Comparison of ENCODE assay signal across 16 cellular contexts in the genomic region with DNA sequence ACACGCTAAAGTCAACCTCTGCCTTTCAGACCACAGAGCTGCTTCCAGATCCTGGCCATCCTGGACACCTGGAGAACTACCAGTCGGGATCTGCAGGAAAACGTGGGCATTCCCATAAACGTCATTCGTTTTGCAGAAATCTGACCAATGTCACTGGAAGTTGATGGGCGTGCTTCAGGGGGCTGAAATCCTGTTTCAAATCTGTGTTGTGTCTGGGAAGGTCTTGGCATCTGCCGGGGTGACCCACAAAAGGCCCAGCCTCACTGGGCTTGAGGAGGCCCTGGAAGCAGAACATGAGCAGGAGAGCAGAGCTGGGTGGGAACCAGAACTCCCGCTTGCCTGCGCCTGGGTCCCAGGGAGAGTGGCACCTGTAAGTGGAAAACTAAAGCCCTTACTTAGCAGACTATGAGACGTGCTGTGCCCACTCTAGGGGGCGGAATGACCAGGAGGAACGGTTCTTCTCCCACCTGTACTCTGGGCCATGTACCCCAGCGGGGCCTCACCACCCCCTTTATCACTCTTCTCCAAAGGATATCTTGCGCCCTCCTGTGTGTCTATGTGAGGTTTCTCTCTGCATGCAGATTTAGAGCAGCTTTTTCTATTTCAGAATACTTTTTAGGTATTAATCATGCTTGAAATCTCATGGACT.
"Had no signal": no experiment of that assay in that cellular context is flagged by ENCODE, and none has a peak within 500 bp of the region (broad histone marks: within the 10 kb centered on the region; RNA-seq: fewer than 3 reads in every experiment).

No MANE protein-coding gene starts in this region.

- DNase-seq: activated CD4-positive, alpha-beta T cell treated with anti-CD3 and anti-CD28 coated beads, Interleukin-2, amount 10 ng/mL, durations not matched to agents 7 days and 5 days; activated CD4-positive, CD25-positive, alpha-beta regulatory T cell; activated CD8-positive, alpha-beta memory T cell treated with anti-CD3 and anti-CD28 coated beads for 24 hours; activated T-cell treated with anti-CD3 and anti-CD28 coated beads for 4 hours; central memory CD4-positive, alpha-beta T cell; effector memory CD4-positive, alpha-beta T cell; naive thymus-derived CD4-positive, alpha-beta T cell; sigmoid colon; stimulated activated naive CD4-positive, alpha-beta T cell; substantia nigra; T-helper 17 cell; transverse colon had no signal

- ATAC-seq: activated T-helper 17 cell treated with anti-CD3 and anti-CD28 coated beads, Interleukin-2, amount 50 U/mL, for 72 hours; gastroesophageal sphincter; naive thymus-derived CD4-positive, alpha-beta T cell; T-helper 17 cell had no signal

- H3K27me3 ChIP-seq: gastroesophageal sphincter, sigmoid colon, transverse colon had no signal

- H3K27me3 Mint-ChIP-seq: activated CD4-positive, alpha-beta T cell treated with anti-CD3 and anti-CD28 coated beads, Interleukin-2, amount 10 ng/mL, durations not matched to agents 7 days and 5 days; activated naive CD4-positive, alpha-beta T cell treated with anti-CD3 and anti-CD28 coated beads, Interleukin-2, amount 50 U/mL, for 24 hours; activated T-helper 17 cell treated with anti-CD3 and anti-CD28 coated beads, Interleukin-2, amount 50 U/mL, for 72 hours; naive thymus-derived CD4-positive, alpha-beta T cell; T-helper 17 cell had no signal

- H3K9me3 ChIP-seq: gastroesophageal sphincter, prostate gland, sigmoid colon, transverse colon had no signal

- H3K4me3 Mint-ChIP-seq: activated CD4-positive, alpha-beta T cell treated with anti-CD3 and anti-CD28 coated beads, Interleukin-2, amount 10 ng/mL, durations not matched to agents 7 days and 5 days; activated naive CD4-positive, alpha-beta T cell treated with anti-CD3 and anti-CD28 coated beads, Interleukin-2, amount 50 U/mL, for 24 hours; activated T-helper 17 cell treated with anti-CD3 and anti-CD28 coated beads, Interleukin-2, amount 50 U/mL, for 72 hours; naive thymus-derived CD4-positive, alpha-beta T cell; T-helper 17 cell had no signal

- H3K27ac Mint-ChIP-seq: activated CD4-positive, alpha-beta T cell treated with anti-CD3 and anti-CD28 coated beads, Interleukin-2, amount 10 ng/mL, durations not matched to agents 7 days and 5 days; activated naive CD4-positive, alpha-beta T cell treated with anti-CD3 and anti-CD28 coated beads, Interleukin-2, amount 50 U/mL, for 24 hours; activated T-helper 17 cell treated with anti-CD3 and anti-CD28 coated beads, Interleukin-2, amount 50 U/mL, for 72 hours; T-helper 17 cell had no signal

- H3K9me3 Mint-ChIP-seq: activated CD4-positive, alpha-beta T cell treated with anti-CD3 and anti-CD28 coated beads, Interleukin-2, amount 10 ng/mL, durations not matched to agents 7 days and 5 days; activated naive CD4-positive, alpha-beta T cell treated with anti-CD3 and anti-CD28 coated beads, Interleukin-2, amount 50 U/mL, for 24 hours; activated T-helper 17 cell treated with anti-CD3 and anti-CD28 coated beads, Interleukin-2, amount 50 U/mL, for 72 hours; naive thymus-derived CD4-positive, alpha-beta T cell had no signal

- H3K36me3 ChIP-seq: prostate gland, sigmoid colon, transverse colon had no signal

- H3K4me3 ChIP-seq: gastroesophageal sphincter, prostate gland, sigmoid colon, transverse colon had no signal

- H3K36me3 Mint-ChIP-seq: activated naive CD4-positive, alpha-beta T cell treated with anti-CD3 and anti-CD28 coated beads, Interleukin-2, amount 50 U/mL, for 24 hours had no signal

- H3K4me1 ChIP-seq: prostate gland, transverse colon had no signal
